Comparison of ENCODE assay signal across 15 cellular contexts in genomic region chr6:2706482-2706881, GRCh38.
"Had no signal": no experiment of that assay in that cellular context is flagged by ENCODE, and none has a peak within 500 bp of the region (broad histone marks: within the 10 kb centered on the region; RNA-seq: fewer than 3 reads in every experiment).

No MANE protein-coding gene starts in this region.

- H3K4me3 ChIP-seq: hepatocyte, vagina had no signal

- H3K27me3 ChIP-seq: brain microvascular endothelial cell, hepatocyte, vagina had no signal

- DNase-seq: activated CD4-positive, alpha-beta T cell treated with anti-CD3 and anti-CD28 coated beads, Interleukin-2, amount 50 U/mL, for 48 hours; activated effector memory CD4-positive, alpha-beta T cell treated with anti-CD3 and anti-CD28 coated beads, Interleukin-2, amount 50 U/mL, for 16 hours; activated T-cell treated with anti-CD3 and anti-CD28 coated beads, Interleukin-2, amount 50 U/mL, for 4 hours; brain microvascular endothelial cell; cerebellar nuclear complex; effector memory CD8-positive, alpha-beta T cell; kidney glomerular epithelial cell; stimulated activated CD4-positive, alpha-beta T cell treated with anti-CD3 and anti-CD28 coated beads, Interleukin-15, amount 100 ng/mL, for 24 hours; stimulated activated CD4-positive, alpha-beta T cell treated with anti-CD3 and anti-CD28 coated beads, Interleukin-4, amount 100 ng/mL, for 4 hours had no signal

- ATAC-seq: activated CD4-positive, CD25-positive, alpha-beta regulatory T cell treated with anti-CD3 and anti-CD28 coated beads, Interleukin-2, amount 50 U/mL, for 24 hours; activated naive CD4-positive, alpha-beta T cell treated with anti-CD3 and anti-CD28 coated beads, Interleukin-2, amount 50 U/mL, for 72 hours; activated T-cell treated with anti-CD3 and anti-CD28 coated beads, Interleukin-2, amount 50 U/mL, for 4 hours; effector memory CD8-positive, alpha-beta T cell had no signal

- H3K9me3 ChIP-seq: vagina had no signal

- H3K9ac ChIP-seq: parathyroid adenoma had no signal

- H3K4me1 ChIP-seq: parathyroid adenoma, vagina had no signal

- H3K36me3 ChIP-seq: brain microvascular endothelial cell, vagina had no signal

- H3K79me2 ChIP-seq: hepatocyte, parathyroid adenoma had no signal

- H2AFZ ChIP-seq: hepatocyte, parathyroid adenoma had no signal

- H3K4me2 ChIP-seq: hepatocyte had no signal

- H3K27ac ChIP-seq: brain microvascular endothelial cell, epithelial cell of prostate, hepatocyte, parathyroid adenoma, vagina had no signal
